Comparison of ENCODE assay signal across 1 cellular context in genomic region chr6:137170266-137171052, GRCh38.
TF ChIP-seq lines count a peak whose summit lies in the region.

No MANE protein-coding gene starts in this region.

TF ChIP-seq in H1, 55 proteins besides CTCF, POLR2A, EP300 and RAD21:
- TF ChIP-seq CBX5 (IDR thresholded peaks at IDR 0.05; ENCODE audit: low read depth, low read length) = no peak
- TF ChIP-seq SIN3A (conservative IDR thresholded peaks at IDR 0.05 in 1 of 2, IDR thresholded peaks at IDR 0.05 in 1 of 2; ENCODE audit: low read depth in 1 of 2, low read length in 2 of 2) = no peak
- TF ChIP-seq NANOG (IDR thresholded peaks at IDR 0.05; ENCODE audit: insufficient read depth, low read depth, low read length, poor library complexity, severe bottlenecking) = no peak
- no peak for TF ChIP-seq SRF (IDR thresholded peaks at IDR 0.05; ENCODE audit: low read depth, low read length)
